14 cellular contexts compared by ENCODE assay signal in genomic region chr14:93234798-93235197, GRCh38. TPM values are rescaled to one million over a fixed set of nuclear protein-coding genes. Genes with fewer than 3 reads are reported as not detected.
DNase-seq lines count a peak whose midpoint lies in the region; ATAC-seq and TF ChIP-seq lines count a peak whose summit lies in the region.
"Had no signal": no experiment of that assay in that cellular context is flagged by ENCODE, and none has a peak within 500 bp of the region (broad histone marks: within the 10 kb centered on the region; RNA-seq: fewer than 3 reads in every experiment).

No MANE protein-coding gene starts in this region.

- H3K9me3 ChIP-seq in CD8-positive, alpha-beta memory T cell (ENCODE audit: low read length) = no peaks in the 10 kb centered on the region
- H3K9me3 ChIP-seq: Caco-2, gastroesophageal sphincter had no signal

- POLR2A ChIA-PET in CD8-positive, alpha-beta memory T cell (lab: Charles Lee) = no interaction called here

- H3K4me1 ChIP-seq in CD8-positive, alpha-beta memory T cell (ENCODE audit: insufficient read depth, low read length) = no peaks in the 10 kb centered on the region
- H3K4me1 ChIP-seq: Caco-2 had no signal

- peaks cover 0 to 4% (median 0%) of the 10 kb centered on the region in 3 donors for H3K36me3 Mint-ChIP-seq in CD8-positive, alpha-beta memory T cell

- H3K27me3 ChIP-seq in CD8-positive, alpha-beta memory T cell (ENCODE audit: insufficient read depth, low read length, poor library complexity, severe bottlenecking) = no peaks in the 10 kb centered on the region
- H3K27me3 ChIP-seq: gastroesophageal sphincter had no signal

- in situ Hi-C loops in astrocyte of the cerebellum (cut with HindIII; ENCODE audit: low sequenced_read_pairs) = no loop called here

- peaks cover 5% of the 10 kb centered on the region in 2 donors for H3K27me3 Mint-ChIP-seq in CD8-positive, alpha-beta memory T cell

- H3K4me1 Mint-ChIP-seq in CD8-positive, alpha-beta memory T cell = peaks cover 0 to 19% (median 12%) of the 10 kb centered on the region in 3 donors

- no peaks in the 10 kb centered on the region for H3K9me3 Mint-ChIP-seq in CD8-positive, alpha-beta memory T cell

- no peak for ATAC-seq in GM18517 (IDR thresholded peaks at IDR 0.05; ENCODE audit: unreplicated experiment)
- ATAC-seq: gastroesophageal sphincter had no signal

- DNase-seq in AG09309 (ENCODE audit: low read depth) = peak; percentile 70
- peak; percentile 43 for DNase-seq in HS-5 (ENCODE audit: low read depth)
- DNase-seq in astrocyte of the cerebellum (ENCODE audit: low read depth) = peak; percentile 37
- peak; percentile 75 for DNase-seq in islet precursor cell
- no peak for DNase-seq in CD8-positive, alpha-beta memory T cell
- no peak for DNase-seq in Ammon's horn (ENCODE audit: low spot score)
- DNase-seq in NCI-H345 (lab: John Stamatoyannopoulos, UW) = no peak
- DNase-seq: activated CD4-positive, alpha-beta T cell treated with anti-CD3 and anti-CD28 coated beads, Interleukin-2, amount 50 U/mL, for 48 hours; H7; NCI-H1092 treated with DMSO at 0.1 percent for 48 hours had no signal

- no peak overlapping the region for H3K4me3 ChIP-seq in AG09309 (ENCODE audit: control insufficient read depth, low read depth, low read length)
- no peak overlapping the region for H3K4me3 ChIP-seq in astrocyte of the cerebellum (ENCODE audit: low read depth, low read length)
- H3K4me3 ChIP-seq in CD8-positive, alpha-beta memory T cell (ENCODE audit: low read length) = no peak overlapping the region
- H3K4me3 ChIP-seq: gastroesophageal sphincter, skin epidermis had no signal

- TF ChIP-seq CTCF in AG09309 (IDR thresholded peaks at IDR 0.05; ENCODE audit: control insufficient read depth, insufficient read depth, low read depth, low read length, missing control alignments) = no peak
- TF ChIP-seq CTCF in astrocyte of the cerebellum (IDR thresholded peaks at IDR 0.05; ENCODE audit: low read depth, low read length, missing control alignments) = no peak

- no peak overlapping the region for H3K27ac ChIP-seq in CD8-positive, alpha-beta memory T cell (ENCODE audit: low read depth, low read length)
- H3K27ac ChIP-seq: gastroesophageal sphincter, skin epidermis had no signal

- peak overlapping the region in 2 of 8 donors; percentile 52 to 77 for H3K27ac Mint-ChIP-seq in CD8-positive, alpha-beta memory T cell

- H3K4me3 Mint-ChIP-seq in CD8-positive, alpha-beta memory T cell = peak overlapping the region in 1 of 7 donors; percentile 11

- H3K36me3 ChIP-seq in CD8-positive, alpha-beta memory T cell (ENCODE audit: insufficient read depth, low read length) = no peaks in the 10 kb centered on the region

- CTCF ChIA-PET in CD8-positive, alpha-beta memory T cell (lab: Charles Lee) = no interaction called here

RNA-seq across cellular contexts. Expression of gene UBR7, which starts 27.7 kb away (rescaled TPM):
- 10 to 100 TPM; 39.4 to 42.3 TPM for total RNA-seq in CD8-positive, alpha-beta memory T cell
- polyA plus RNA-seq in CD8-positive, alpha-beta memory T cell = 31.7 TPM

RNA-seq across cellular contexts. Expression of gene GON7, which starts 27.9 kb away (rescaled TPM):
- 10 to 100 TPM; 19.7 to 19.8 TPM for total RNA-seq in CD8-positive, alpha-beta memory T cell
- 24.2 TPM for polyA plus RNA-seq in CD8-positive, alpha-beta memory T cell

RNA-seq across cellular contexts. Expression of gene LYSET, which starts 49.7 kb away (rescaled TPM):
- 10 to 100 TPM; 19.3 to 20.5 TPM for total RNA-seq in CD8-positive, alpha-beta memory T cell
- 37.9 TPM for polyA plus RNA-seq in CD8-positive, alpha-beta memory T cell

RNA-seq across cellular contexts. Expression of gene MOAP1, which starts 50.1 kb away (rescaled TPM):
- 10 to 100 TPM; 16.7 to 17.4 TPM for total RNA-seq in CD8-positive, alpha-beta memory T cell
- 67.4 TPM for polyA plus RNA-seq in CD8-positive, alpha-beta memory T cell

Comparison
In these comparisons a context has a peak if more than half of its experiments do, and no peak if none do; other contexts are left out.
1. DNase-seq: peak in AG09309 (single experiment), HS-5 (single experiment), astrocyte of the cerebellum (single experiment) and islet precursor cell (single experiment); none in CD8-positive, alpha-beta memory T cell (0 of 5), Ammon's horn (single experiment) and NCI-H345 (single experiment).